In genomic region chr1:43074244-43074643, GRCh38 we compare ENCODE assay signal across 13 cellular contexts.
DNase-seq lines count a peak whose midpoint lies in the region; ATAC-seq, FAIRE-seq and TF ChIP-seq lines count a peak whose summit lies in the region.
"Had no signal": no experiment of that assay in that cellular context is flagged by ENCODE, and none has a peak within 500 bp of the region (broad histone marks: within the 10 kb centered on the region; RNA-seq: fewer than 3 reads in every experiment).

No MANE protein-coding gene starts in this region.

- no peaks in the 10 kb centered on the region for H3K27me3 Mint-ChIP-seq in T-cell
- no peaks in the 10 kb centered on the region for H3K27me3 Mint-ChIP-seq in osteocyte (ENCODE audit: unreplicated experiment)
- H3K27me3 Mint-ChIP-seq: activated B cell treated with CpG ODN at 0.5 μM for 24 hours had no signal

- no peak overlapping the region for H3K4me3 ChIP-seq in kidney epithelial cell (ENCODE audit: low read depth, low read length)
- H3K4me3 ChIP-seq: pancreas, SK-N-MC, thoracic aorta had no signal

- no peaks in the 10 kb centered on the region for H3K27me3 ChIP-seq in kidney epithelial cell (ENCODE audit: control insufficient read depth, insufficient read depth, low read length)
- H3K27me3 ChIP-seq: pancreas had no signal

- H3K4me1 Mint-ChIP-seq in T-cell: peaks cover 4 to 10% (median 6%) of the 10 kb centered on the region in 3 donors
- H3K4me1 Mint-ChIP-seq in osteocyte (ENCODE audit: unreplicated experiment): peaks cover 16% of the 10 kb centered on the region

- peak; percentile 17 for DNase-seq in DMS79 treated with DMSO at 0.1 percent for 48 hours (lab: John Stamatoyannopoulos, UW)
- DNase-seq in DMS79 (lab: John Stamatoyannopoulos, UW): no peak
- no peak for DNase-seq in H54 (ENCODE audit: insufficient read length, low spot score)
- peak; percentile 27 for DNase-seq in SK-MEL-5 (ENCODE audit: low read depth, low spot score)
- no peak for DNase-seq in kidney epithelial cell (ENCODE audit: low read depth)
- no peak for DNase-seq in T-cell
- no peak for DNase-seq in osteocyte (ENCODE audit: extremely low spot score, unreplicated experiment)
- no peak for DNase-seq in T1000 (lab: John Stamatoyannopoulos, UW)
- DNase-seq: cortex of kidney had no signal

- H3K27ac Mint-ChIP-seq in T-cell (no peak overlapping the region), osteocyte (ENCODE audit: unreplicated experiment) (no peak overlapping the region)

- in situ Hi-C loops in SK-MEL-5 (cut with HindIII; ENCODE audit: low pct_unique_long_range_greater_than_20kb, low sequenced_read_pairs): no loop called here

- FAIRE-seq in H54 (lab: Jason Lieb, UNC): peak; percentile 33

- no peaks in the 10 kb centered on the region for H3K36me3 ChIP-seq in kidney epithelial cell (ENCODE audit: control insufficient read depth, insufficient read depth, low read length)
- H3K36me3 ChIP-seq: pancreas, thoracic aorta had no signal

- TF ChIP-seq CTCF in kidney epithelial cell (IDR thresholded peaks at IDR 0.05; ENCODE audit: insufficient read depth, low read length, poor library complexity, severe bottlenecking): peak; percentile 42
- no peak for TF ChIP-seq CTCF in osteocyte (IDR thresholded peaks at IDR 0.05)

- H3K9me3 Mint-ChIP-seq in T-cell (no peaks in the 10 kb centered on the region), osteocyte (ENCODE audit: unreplicated experiment) (no peaks in the 10 kb centered on the region)
- H3K9me3 Mint-ChIP-seq: activated B cell treated with CpG ODN at 0.5 μM for 24 hours had no signal

- CTCF ChIA-PET in T-cell (lab: Charles Lee): interaction anchor here (0.5 to 8.6 kb wide), 32 partner anchors 10 to 496 kb away, joined by 3 to 290 read pairs (median 5); partner anchors contain the start of genes C1orf50 (in 1 of the 2), CFAP57 (in 1 of the 2), EBNA1BP2 (in 1 of the 2) and P3H1 (in 1 of the 2)

- TF ChIP-seq POLR2A in H54 (IDR thresholded peaks at IDR 0.05; ENCODE audit: low read depth, low read length): no peak

- H3K4me3 Mint-ChIP-seq in T-cell: no peak overlapping the region
- H3K4me3 Mint-ChIP-seq in osteocyte (ENCODE audit: unreplicated experiment): no peak overlapping the region

- no peak for ATAC-seq in T-cell (replicated peaks in 1 of 4)

- no peaks in the 10 kb centered on the region for H3K36me3 Mint-ChIP-seq in T-cell
- no peaks in the 10 kb centered on the region for H3K36me3 Mint-ChIP-seq in osteocyte (ENCODE audit: unreplicated experiment)

- POLR2A ChIA-PET in T-cell (lab: Charles Lee): interaction anchor here in 1 of 2 donors (1.0 to 1.8 kb wide), 2 partner anchors 159 to 161 kb away, joined by 3 to 8 read pairs; no protein-coding TSS in a partner anchor

Comparison
In these comparisons a context has a peak if more than half of its experiments do, and no peak if none do; other contexts are left out.
1. DNase-seq: peak in DMS79 treated with DMSO at 0.1 percent for 48 hours (single experiment) and SK-MEL-5 (single experiment); none in DMS79 (single experiment), H54 (single experiment), kidney epithelial cell (single experiment), T-cell (0 of 34), osteocyte (single experiment) and T1000 (single experiment).